ENCODE assay signal across 37 cellular contexts in the genomic region with DNA sequence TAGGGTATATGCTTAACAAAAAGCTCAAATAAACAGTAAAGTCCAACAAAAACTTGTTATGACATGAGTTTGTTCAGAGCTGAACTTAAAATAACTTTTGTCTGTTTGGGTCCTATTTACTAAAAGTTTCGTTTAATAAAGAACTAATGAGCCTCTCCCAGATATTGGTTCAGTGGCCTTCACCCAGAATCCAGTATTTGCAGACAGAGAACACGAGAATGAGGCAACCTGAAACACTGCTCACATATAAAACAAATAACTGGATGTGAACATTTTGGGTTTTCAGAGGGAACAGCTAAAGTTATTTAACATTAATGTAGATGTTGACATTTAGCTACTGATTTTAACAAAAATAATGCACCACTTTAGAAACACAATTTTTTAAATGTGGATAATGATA.
"Had no signal": no experiment of that assay in that cellular context is flagged by ENCODE, and none has a peak within 500 bp of the region (broad histone marks: within the 10 kb centered on the region; RNA-seq: fewer than 3 reads in every experiment).

No MANE protein-coding gene starts in this region.

- H3K4me3 Mint-ChIP-seq: activated B cell treated with CpG ODN at 0.5 μM for 24 hours; activated CD4-positive, alpha-beta memory T cell treated with anti-CD3 and anti-CD28 coated beads for 36 hours; activated CD4-positive, alpha-beta T cell treated with anti-CD3 and anti-CD28 coated beads, Interleukin-2, amount 10 ng/mL, durations not matched to agents 24 days and 14 days; activated CD8-positive, alpha-beta T cell treated with anti-CD3 and anti-CD28 coated beads for 36 hours; activated naive CD4-positive, alpha-beta T cell treated with anti-CD3 and anti-CD28 coated beads for 36 hours; activated naive CD8-positive, alpha-beta T cell treated with anti-CD3 and anti-CD28 coated beads for 36 hours; activated T-cell treated with anti-CD3 and anti-CD28 coated beads, Interleukin-2, amount 50 U/mL, for 4 hours; activated T-cell treated with anti-CD3 and anti-CD28 coated beads, Interleukin-2, amount 50 U/mL, for 72 hours; activated T-helper 1 cell treated with anti-CD3 and anti-CD28 coated beads, Interleukin-12 subunit alpha, Interleukin-12 subunit beta, Interleukin-2, Interleukin-4 antibody, amounts not matched to agents 30 ng/mL and 10 ng/mL and 1 ng/mL, durations not matched to agents 14 hours and 24 hours and 36 hours; activated T-helper 17 cell treated with anti-CD3 and anti-CD28 coated beads, Interleukin-2, amount 50 U/mL, for 72 hours; T-helper 1 cell treated with Interleukin-12 subunit alpha and Interleukin-12 subunit beta and Interleukin-4 antibody, amounts not matched to agents 30 μg/mL and 1 μg/mL, for 36 hours; T-helper 2 cell treated with Interferon-gamma antibody and Interleukin-4, amounts not matched to agents 5 μg/mL and 100 μg/mL, for 36 hours had no signal

- H3K4me1 ChIP-seq: adrenal gland, body of pancreas, breast epithelium had no signal

- H3K4me1 Mint-ChIP-seq: activated B cell treated with CpG ODN at 0.5 μM for 24 hours; activated CD4-positive, alpha-beta T cell treated with anti-CD3 and anti-CD28 coated beads, Interleukin-2, amount 10 ng/mL, durations not matched to agents 24 days and 14 days; activated naive CD8-positive, alpha-beta T cell treated with anti-CD3 and anti-CD28 coated beads for 36 hours; activated T-helper 17 cell treated with anti-CD3 and anti-CD28 coated beads, Interleukin-2, amount 50 U/mL, for 72 hours had no signal

- H3K27me3 Mint-ChIP-seq: activated B cell treated with CpG ODN at 0.5 μM for 24 hours; activated CD4-positive, alpha-beta memory T cell treated with anti-CD3 and anti-CD28 coated beads for 36 hours; activated CD4-positive, alpha-beta T cell treated with anti-CD3 and anti-CD28 coated beads, Interleukin-2, amount 10 ng/mL, durations not matched to agents 24 days and 14 days; activated CD8-positive, alpha-beta T cell treated with anti-CD3 and anti-CD28 coated beads for 36 hours; activated naive CD8-positive, alpha-beta T cell treated with anti-CD3 and anti-CD28 coated beads for 36 hours; activated T-helper 17 cell treated with anti-CD3 and anti-CD28 coated beads, Interleukin-2, amount 50 U/mL, for 72 hours had no signal

- H3K27ac Mint-ChIP-seq: activated B cell treated with CpG ODN at 0.5 μM for 24 hours; activated CD4-positive, alpha-beta memory T cell treated with anti-CD3 and anti-CD28 coated beads for 36 hours; activated CD4-positive, alpha-beta T cell treated with anti-CD3 and anti-CD28 coated beads, Interleukin-2, amount 10 ng/mL, durations not matched to agents 24 days and 14 days; activated CD8-positive, alpha-beta T cell treated with anti-CD3 and anti-CD28 coated beads for 36 hours; activated naive CD4-positive, alpha-beta T cell treated with anti-CD3 and anti-CD28 coated beads for 36 hours; activated naive CD4-positive, alpha-beta T cell treated with anti-CD3 and anti-CD28 coated beads, Interleukin-2, amount 50 U/mL, for 72 hours; activated naive CD8-positive, alpha-beta T cell treated with anti-CD3 and anti-CD28 coated beads for 36 hours; activated T-cell treated with anti-CD3 and anti-CD28 coated beads, Interleukin-2, amount 50 U/mL, for 72 hours; activated T-helper 1 cell treated with anti-CD3 and anti-CD28 coated beads, Interleukin-12 subunit alpha, Interleukin-12 subunit beta, Interleukin-2, Interleukin-4 antibody, amounts not matched to agents 30 ng/mL and 10 ng/mL and 1 ng/mL, durations not matched to agents 14 hours and 24 hours and 36 hours; activated T-helper 17 cell treated with anti-CD3 and anti-CD28 coated beads, Interleukin-2, amount 50 U/mL, for 72 hours; T-helper 1 cell treated with Interleukin-12 subunit alpha and Interleukin-12 subunit beta and Interleukin-4 antibody, amounts not matched to agents 30 μg/mL and 1 μg/mL, for 36 hours; T-helper 2 cell treated with Interferon-gamma antibody and Interleukin-4, amounts not matched to agents 5 μg/mL and 100 μg/mL, for 36 hours had no signal

- H3K9me3 ChIP-seq: adrenal gland, body of pancreas, breast epithelium had no signal

- H3K4me3 ChIP-seq: adrenal gland, body of pancreas, breast epithelium had no signal

- ATAC-seq: activated CD8-positive, alpha-beta T cell treated with anti-CD3 and anti-CD28 coated beads for 36 hours; activated naive CD4-positive, alpha-beta T cell treated with anti-CD3 and anti-CD28 coated beads, Interleukin-2, amount 50 U/mL, for 72 hours; activated T-cell treated with anti-CD3 and anti-CD28 coated beads, Interleukin-2, amount 50 U/mL, for 4 hours; activated T-cell treated with anti-CD3 and anti-CD28 coated beads, Interleukin-2, amount 50 U/mL, for 72 hours; activated T-helper 17 cell treated with anti-CD3 and anti-CD28 coated beads, Interleukin-2, amount 50 U/mL, for 72 hours; body of pancreas had no signal

- DNase-seq: activated B cell treated with CpG ODN at 0.5 μM for 24 hours; activated CD4-positive, alpha-beta memory T cell treated with anti-CD3 and anti-CD28 coated beads for 36 hours; activated CD4-positive, alpha-beta T cell treated with anti-CD3 and anti-CD28 coated beads for 4 hours; activated CD4-positive, alpha-beta T cell treated with anti-CD3 and anti-CD28 coated beads, Interleukin-2, amount 10 ng/mL, durations not matched to agents 24 days and 14 days; activated CD4-positive, alpha-beta T cell treated with anti-CD3 and anti-CD28 coated beads, Interleukin-2, amount 50 U/mL, for 1 hour; activated CD4-positive, alpha-beta T cell treated with anti-CD3 and anti-CD28 coated beads, Interleukin-2, amount 50 U/mL, for 4 hours; activated CD4-positive, CD25-positive, alpha-beta regulatory T cell treated with anti-CD3 and anti-CD28 coated beads, Interleukin-2, amount 50 U/mL, for 72 hours; activated CD8-positive, alpha-beta memory T cell treated with anti-CD3 and anti-CD28 coated beads, Interleukin-2, amount 50 U/mL, for 4 hours; activated CD8-positive, alpha-beta T cell treated with anti-CD3 and anti-CD28 coated beads for 36 hours; activated effector memory CD4-positive, alpha-beta T cell treated with anti-CD3 and anti-CD28 coated beads, Interleukin-2, amount 50 U/mL, for 16 hours; activated gamma-delta T cell treated with Interleukin-2 at 50 U/mL for 16 hours; activated naive CD4-positive, alpha-beta T cell; activated naive CD4-positive, alpha-beta T cell treated with anti-CD3 and anti-CD28 coated beads for 36 hours; activated naive CD4-positive, alpha-beta T cell treated with anti-CD3 and anti-CD28 coated beads, Interleukin-2, amount 50 U/mL, for 16 hours; activated naive CD8-positive, alpha-beta T cell treated with anti-CD3 and anti-CD28 coated beads for 36 hours; activated T-cell treated with anti-CD3 and anti-CD28 coated beads for 4 hours; activated T-cell treated with anti-CD3 and anti-CD28 coated beads, Interleukin-2, amount 50 U/mL, for 1 hour; activated T-cell treated with anti-CD3 and anti-CD28 coated beads, Interleukin-2, amount 50 U/mL, for 4 hours; activated T-cell treated with anti-CD3 and anti-CD28 coated beads, Interleukin-2, amount 50 U/mL, for 72 hours; adrenal gland; amniotic stem cell; aorta; body of pancreas; brain microvascular endothelial cell; central memory CD4-positive, alpha-beta T cell; T-helper 1 cell; T-helper 2 cell; T-helper 9 cell had no signal

- H3K36me3 ChIP-seq: adrenal gland, brain microvascular endothelial cell, breast epithelium had no signal

- FAIRE-seq: astrocyte, TTC549 had no signal

- H3K36me3 Mint-ChIP-seq: activated CD4-positive, alpha-beta memory T cell treated with anti-CD3 and anti-CD28 coated beads for 36 hours; activated naive CD4-positive, alpha-beta T cell treated with anti-CD3 and anti-CD28 coated beads, Interleukin-2, amount 50 U/mL, for 72 hours; activated naive CD8-positive, alpha-beta T cell treated with anti-CD3 and anti-CD28 coated beads for 36 hours had no signal

- H3K9me3 Mint-ChIP-seq: activated CD4-positive, alpha-beta T cell treated with anti-CD3 and anti-CD28 coated beads, Interleukin-2, amount 10 ng/mL, durations not matched to agents 24 days and 14 days; activated naive CD4-positive, alpha-beta T cell treated with anti-CD3 and anti-CD28 coated beads for 36 hours; activated naive CD8-positive, alpha-beta T cell treated with anti-CD3 and anti-CD28 coated beads for 36 hours; activated T-cell treated with anti-CD3 and anti-CD28 coated beads, Interleukin-2, amount 50 U/mL, for 4 hours; activated T-cell treated with anti-CD3 and anti-CD28 coated beads, Interleukin-2, amount 50 U/mL, for 72 hours; activated T-helper 1 cell treated with anti-CD3 and anti-CD28 coated beads, Interleukin-12 subunit alpha, Interleukin-12 subunit beta, Interleukin-2, Interleukin-4 antibody, amounts not matched to agents 30 ng/mL and 10 ng/mL and 1 ng/mL, durations not matched to agents 14 hours and 24 hours and 36 hours; activated T-helper 17 cell treated with anti-CD3 and anti-CD28 coated beads, Interleukin-2, amount 50 U/mL, for 72 hours; T-helper 1 cell treated with Interleukin-12 subunit alpha and Interleukin-12 subunit beta and Interleukin-4 antibody, amounts not matched to agents 30 μg/mL and 1 μg/mL, for 36 hours; T-helper 2 cell treated with Interferon-gamma antibody and Interleukin-4, amounts not matched to agents 5 μg/mL and 100 μg/mL, for 36 hours had no signal

- H3K27me3 ChIP-seq: adrenal gland, body of pancreas, brain microvascular endothelial cell, breast epithelium had no signal

- H3K27ac ChIP-seq: adrenal gland, body of pancreas, brain microvascular endothelial cell, breast epithelium, VCaP had no signal
